Comparison of ENCODE assay signal across 18 cellular contexts in the genomic region with DNA sequence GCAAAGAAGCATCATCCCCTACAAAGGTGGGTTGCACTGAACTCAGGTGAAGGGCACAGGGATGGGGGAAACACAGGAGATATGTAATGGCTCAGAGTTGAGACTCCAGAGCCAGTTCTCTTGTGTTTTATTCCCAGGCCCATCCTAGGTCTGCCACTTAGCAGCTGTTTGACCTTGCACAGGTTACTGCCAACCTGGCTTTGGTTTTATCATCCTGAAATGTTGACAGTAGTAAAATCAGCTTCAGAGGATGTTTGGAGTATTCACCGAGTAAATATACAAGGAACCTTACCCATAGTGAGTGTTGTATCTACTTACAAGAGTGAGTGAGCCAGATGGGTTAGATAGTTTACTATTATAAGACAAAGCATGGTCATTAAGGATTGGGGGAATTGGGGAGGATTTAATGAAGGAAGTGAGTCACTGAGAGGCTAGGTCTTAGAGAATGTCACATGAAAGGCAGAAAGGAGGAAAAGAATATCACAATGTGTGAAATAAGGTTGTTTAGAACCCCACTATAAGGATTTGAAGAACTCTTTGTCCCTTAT.
DNase-seq lines count a peak whose midpoint lies in the region; ATAC-seq, FAIRE-seq and TF ChIP-seq lines count a peak whose summit lies in the region.
"Had no signal": no experiment of that assay in that cellular context is flagged by ENCODE, and none has a peak within 500 bp of the region (broad histone marks: within the 10 kb centered on the region; RNA-seq: fewer than 3 reads in every experiment).

No MANE protein-coding gene starts in this region.

- no peak overlapping the region for H3K27ac Mint-ChIP-seq in activated naive CD8-positive, alpha-beta T cell treated with anti-CD3 and anti-CD28 coated beads, Interleukin-2, amount 50 U/mL, for 24 hours
- no peak overlapping the region for H3K27ac Mint-ChIP-seq in activated naive CD8-positive, alpha-beta T cell treated with anti-CD3 and anti-CD28 coated beads for 36 hours
- H3K27ac Mint-ChIP-seq: activated CD4-positive, alpha-beta memory T cell treated with anti-CD3 and anti-CD28 coated beads, Interleukin-2, amount 10 ng/mL, durations not matched to agents 7 days and 5 days; activated T-helper 2 cell treated with anti-CD3 and anti-CD28 coated beads, Interferon-gamma antibody, Interleukin-2, Interleukin-4, amounts not matched to agents 10 μg/mL and 5 μg/mL and 100 μg/mL, durations not matched to agents 14 hours and 24 hours and 36 hours had no signal

- H3K4me1 ChIP-seq in RWPE2 (ENCODE audit: insufficient read depth, poor library complexity, severe bottlenecking): peaks cover 25% of the 10 kb centered on the region
- H3K4me1 ChIP-seq: ascending aorta, esophagus squamous epithelium, left lung, psoas muscle had no signal

- FAIRE-seq in urothelium cell line (lab: Jason Lieb, UNC) (peak; percentile 44), GM19239 (lab: Jason Lieb, UNC) (no peak)

- peaks cover 63% of the 10 kb centered on the region for H3K36me3 Mint-ChIP-seq in activated naive CD8-positive, alpha-beta T cell treated with anti-CD3 and anti-CD28 coated beads, Interleukin-2, amount 50 U/mL, for 24 hours (ENCODE audit: low read depth)
- H3K36me3 Mint-ChIP-seq in activated naive CD8-positive, alpha-beta T cell treated with anti-CD3 and anti-CD28 coated beads for 36 hours: peaks cover 61% of the 10 kb centered on the region

- no peak overlapping the region for H3K4me3 Mint-ChIP-seq in activated naive CD8-positive, alpha-beta T cell treated with anti-CD3 and anti-CD28 coated beads, Interleukin-2, amount 50 U/mL, for 24 hours
- no peak overlapping the region for H3K4me3 Mint-ChIP-seq in activated naive CD8-positive, alpha-beta T cell treated with anti-CD3 and anti-CD28 coated beads for 36 hours
- H3K4me3 Mint-ChIP-seq: activated CD4-positive, alpha-beta memory T cell treated with anti-CD3 and anti-CD28 coated beads, Interleukin-2, amount 10 ng/mL, durations not matched to agents 7 days and 5 days had no signal

- peak; percentile 10 for ATAC-seq in activated naive CD8-positive, alpha-beta T cell treated with anti-CD3 and anti-CD28 coated beads, Interleukin-2, amount 50 U/mL, for 24 hours
- ATAC-seq in RWPE2 (ENCODE audit: low read depth): peak; percentile 17; the same call in 2 of the 3 replicates
- no peak for ATAC-seq in GM21515 (IDR thresholded peaks at IDR 0.05; ENCODE audit: unreplicated experiment)
- ATAC-seq: left lung, psoas muscle had no signal

- no peak for DNase-seq in activated naive CD8-positive, alpha-beta T cell treated with anti-CD3 and anti-CD28 coated beads, Interleukin-2, amount 50 U/mL, for 24 hours
- DNase-seq in activated naive CD8-positive, alpha-beta T cell treated with anti-CD3 and anti-CD28 coated beads for 36 hours: no peak
- DNase-seq in RWPE2 (ENCODE audit: low spot score) (no peak), foreskin melanocyte (peak; percentile 22), urothelium cell line (ENCODE audit: low spot score) (no peak), GM19239 (ENCODE audit: insufficient read length, low spot score) (no peak), ecto neural progenitor cell (ENCODE audit: low spot score) (no peak)
- DNase-seq: activated CD4-positive, alpha-beta memory T cell treated with anti-CD3 and anti-CD28 coated beads, Interleukin-2, amount 10 ng/mL, durations not matched to agents 7 days and 5 days; cortex of kidney; esophagus squamous epithelium; hippocampal formation; left lung; NCI-H1105; psoas muscle had no signal

- peaks cover 31% of the 10 kb centered on the region for H3K36me3 ChIP-seq in RWPE2 (ENCODE audit: low read depth)

- no peaks in the 10 kb centered on the region for H3K9me3 ChIP-seq in RWPE2 (ENCODE audit: severe bottlenecking)
- H3K9me3 ChIP-seq: ascending aorta, esophagus squamous epithelium, left lung, psoas muscle had no signal

- peaks cover 4% of the 10 kb centered on the region for H3K9me3 Mint-ChIP-seq in activated naive CD8-positive, alpha-beta T cell treated with anti-CD3 and anti-CD28 coated beads, Interleukin-2, amount 50 U/mL, for 24 hours
- H3K9me3 Mint-ChIP-seq in activated naive CD8-positive, alpha-beta T cell treated with anti-CD3 and anti-CD28 coated beads for 36 hours: peaks cover 3% of the 10 kb centered on the region

- peaks cover 4% of the 10 kb centered on the region for H3K4me1 Mint-ChIP-seq in activated naive CD8-positive, alpha-beta T cell treated with anti-CD3 and anti-CD28 coated beads, Interleukin-2, amount 50 U/mL, for 24 hours
- peaks cover 7% of the 10 kb centered on the region for H3K4me1 Mint-ChIP-seq in activated naive CD8-positive, alpha-beta T cell treated with anti-CD3 and anti-CD28 coated beads for 36 hours

- H3K4me3 ChIP-seq in RWPE2 (ENCODE audit: severe bottlenecking): no peak overlapping the region
- H3K4me3 ChIP-seq: ascending aorta, esophagus squamous epithelium, left lung, psoas muscle, SK-N-MC had no signal

- TF ChIP-seq CTCF in RWPE2 (IDR thresholded peaks at IDR 0.05; ENCODE audit: poor library complexity, severe bottlenecking): no peak

- H3K27ac ChIP-seq in RWPE2 (ENCODE audit: poor library complexity, severe bottlenecking): peak overlapping the region; percentile 39
- H3K27ac ChIP-seq: ascending aorta, esophagus squamous epithelium, left lung, psoas muscle, SK-N-MC had no signal

- H3K27me3 ChIP-seq in RWPE2 (ENCODE audit: insufficient read depth, poor library complexity, severe bottlenecking): no peaks in the 10 kb centered on the region
- H3K27me3 ChIP-seq: ascending aorta, esophagus squamous epithelium, left lung had no signal

- no peaks in the 10 kb centered on the region for H3K27me3 Mint-ChIP-seq in activated naive CD8-positive, alpha-beta T cell treated with anti-CD3 and anti-CD28 coated beads, Interleukin-2, amount 50 U/mL, for 24 hours
- no peaks in the 10 kb centered on the region for H3K27me3 Mint-ChIP-seq in activated naive CD8-positive, alpha-beta T cell treated with anti-CD3 and anti-CD28 coated beads for 36 hours
- H3K27me3 Mint-ChIP-seq: activated CD4-positive, alpha-beta memory T cell treated with anti-CD3 and anti-CD28 coated beads, Interleukin-2, amount 10 ng/mL, durations not matched to agents 7 days and 5 days had no signal
